ENCODE assay signal across 8 cellular contexts in genomic region chr5:163564321-163564924, GRCh38. TPM values are rescaled to one million over a fixed set of nuclear protein-coding genes. Genes with fewer than 3 reads are reported as not detected.
A peak's percentile ranks its signal among the peaks of the same experiment; 100 is the strongest.
DNase-seq lines count a peak whose midpoint lies in the region; ATAC-seq and TF ChIP-seq lines count a peak whose summit lies in the region.

No MANE protein-coding gene starts in this region.

- no peaks in the 10 kb centered on the region for H3K79me2 ChIP-seq in OCI-LY3 (ENCODE audit: low read length)
- no peaks in the 10 kb centered on the region for H3K79me2 ChIP-seq in fibroblast of lung (ENCODE audit: control insufficient read depth, insufficient read depth, low read length)

- peak; percentile 41 for ATAC-seq in HG03103 (IDR thresholded peaks at IDR 0.05; ENCODE audit: low read depth, unreplicated experiment)

- H3K9me3 ChIP-seq in OCI-LY3 (ENCODE audit: insufficient read depth, low read length) (no peaks in the 10 kb centered on the region), fibroblast of lung (ENCODE audit: control insufficient read depth, insufficient read depth, low read depth, low read length) (no peaks in the 10 kb centered on the region), neutrophil (no peaks in the 10 kb centered on the region), transverse colon (no peaks in the 10 kb centered on the region)

- H3K27me3 ChIP-seq in OCI-LY3 (ENCODE audit: low read depth, low read length): peaks cover 32% of the 10 kb centered on the region
- H3K27me3 ChIP-seq in fibroblast of lung (ENCODE audit: control insufficient read depth, insufficient read depth, low read length): no peaks in the 10 kb centered on the region
- peaks cover 56% of the 10 kb centered on the region for H3K27me3 ChIP-seq in neutrophil
- peaks cover 53% of the 10 kb centered on the region for H3K27me3 ChIP-seq in transverse colon

- TF ChIP-seq EP300 in transverse colon (IDR thresholded peaks at IDR 0.05; ENCODE audit: low read depth): no peak

- peaks cover 20% of the 10 kb centered on the region for H3K4me1 ChIP-seq in OCI-LY3 (ENCODE audit: low read length)
- peaks cover 11% of the 10 kb centered on the region for H3K4me1 ChIP-seq in fibroblast of lung (ENCODE audit: control insufficient read depth, extremely low read depth, insufficient read depth, low read length)
- H3K4me1 ChIP-seq in neutrophil (ENCODE audit: control insufficient read depth in 1 of 2, insufficient read depth in 1 of 2, low read depth in 1 of 2, low read length in 1 of 2): peaks cover 0 to 5% of the 10 kb centered on the region in 2 experiments
- peaks cover 0 to 21% (median 12%) of the 10 kb centered on the region in 4 donors for H3K4me1 ChIP-seq in transverse colon

- peak; percentile 50 for DNase-seq in GM10266 (ENCODE audit: extremely low spot score)
- DNase-seq in activated T-cell treated with anti-CD3 and anti-CD28 coated beads, Interleukin-2, amount 50 U/mL, for 48 hours: peak; percentile 77 to 78
- peak; percentile 40 to 81 for DNase-seq in fibroblast of lung (ENCODE audit: low read depth in 2 of 2)
- peak; percentile 62 for DNase-seq in transverse colon

- no peak overlapping the region for H3K4me3 ChIP-seq in OCI-LY3 (ENCODE audit: low read length)
- no peak overlapping the region for H3K4me3 ChIP-seq in fibroblast of lung (replicated peaks in 1 of 4; ENCODE audit: control extremely low read depth in 1 of 4, insufficient read depth in 1 of 4, low read depth in 3 of 4, low read length in 4 of 4)
- no peak overlapping the region for H3K4me3 ChIP-seq in neutrophil (ENCODE audit: low read depth in 1 of 2, low read length in 1 of 2)
- no peak overlapping the region for H3K4me3 ChIP-seq in transverse colon

- in situ Hi-C loops in transverse colon (cut with MboI; ENCODE audit: low pct_ligation_motif_present in 1 of 4, low pct_unique_long_range_greater_than_20kb in 1 of 4, low sequenced_read_pairs in 3 of 4): loop anchor here (10.0 to 25.0 kb wide), 4 partner anchors 448 to 1648 kb away; no protein-coding TSS in a partner anchor

- H3K4me2 ChIP-seq in OCI-LY3 (ENCODE audit: low read length) (no peak overlapping the region), fibroblast of lung (ENCODE audit: extremely low read depth, insufficient read depth, low read length) (no peak overlapping the region)

- H3K9ac ChIP-seq in OCI-LY3 (ENCODE audit: low read length) (no peak overlapping the region), fibroblast of lung (ENCODE audit: insufficient read depth, low read length) (no peak overlapping the region)

- intact Hi-C loops in transverse colon (cut with DNase I; ENCODE audit: low total_unique reads): no loop called here

- H3K36me3 ChIP-seq in OCI-LY3 (replicated peaks; ENCODE audit: low read depth, low read length) (no peaks in the 10 kb centered on the region), fibroblast of lung (ENCODE audit: control insufficient read depth, insufficient read depth, low read length) (no peaks in the 10 kb centered on the region), neutrophil (no peaks in the 10 kb centered on the region), transverse colon (no peaks in the 10 kb centered on the region)

- 12 to 16% methylated on average over 7 of the region's 7 CpGs for WGBS in transverse colon (ENCODE audit: low coverage in 1 of 2), 2 donors

- H2AFZ ChIP-seq in OCI-LY3 (ENCODE audit: low read depth, low read length) (no peak overlapping the region), fibroblast of lung (ENCODE audit: low read length) (no peak overlapping the region)

- peak; percentile 91 for TF ChIP-seq CTCF in 22Rv1 (IDR thresholded peaks at IDR 0.05)
- TF ChIP-seq CTCF in GM10266 (IDR thresholded peaks at IDR 0.05; ENCODE audit: control insufficient read depth, insufficient read depth, low read depth, missing control alignments): peak; percentile 79
- TF ChIP-seq CTCF in OCI-LY3 (IDR thresholded peaks at IDR 0.05; ENCODE audit: low read depth, low read length): peak; percentile 86
- peak; percentile 80 to 85 for TF ChIP-seq CTCF in fibroblast of lung (conservative IDR thresholded peaks at IDR 0.05 in 1 of 2, IDR thresholded peaks at IDR 0.05 in 1 of 2; ENCODE audit: low read depth in 1 of 2, low read length in 2 of 2)
- TF ChIP-seq CTCF in neutrophil (IDR thresholded peaks at IDR 0.05): peak; percentile 82
- peak; percentile 82 to 92 (median 88) for TF ChIP-seq CTCF in transverse colon (IDR thresholded peaks at IDR 0.05)

- no peaks in the 10 kb centered on the region for H4K20me1 ChIP-seq in OCI-LY3 (ENCODE audit: insufficient read depth, low read length)
- no peaks in the 10 kb centered on the region for H4K20me1 ChIP-seq in fibroblast of lung (ENCODE audit: control insufficient read depth, extremely low read depth, insufficient read depth, low read length)

- H3K27ac ChIP-seq in 22Rv1 (no peak overlapping the region), OCI-LY3 (ENCODE audit: low read length) (no peak overlapping the region), fibroblast of lung (ENCODE audit: insufficient read depth, low read length) (no peak overlapping the region), neutrophil (no peak overlapping the region), transverse colon (no peak overlapping the region)

- no peak for TF ChIP-seq POLR2A in transverse colon (IDR thresholded peaks at IDR 0.05)

RNA-seq across cellular contexts. Expression of gene MAT2B, which starts 59.0 kb away (rescaled TPM):
- total RNA-seq in fibroblast of lung (136 and 160 TPM in 2 replicates), transverse colon (100 to 1,000 TPM in 1 of 4 donors, 10 to 100 TPM in 3; 20.2 to 409 (median 71.6) TPM)
- polyA plus RNA-seq in fibroblast of lung: 93.6 and 116 TPM in 2 replicates
- 70.4 and 85.8 TPM in 2 replicates for polyA plus RNA-seq in fibroblast of lung (2012)
- 11.1 and 14.9 TPM in 2 replicates for polyA minus RNA-seq in fibroblast of lung (ENCODE audit: low replicate concordance)
